ENCODE assay signal across 1 cellular context in the genomic region with DNA sequence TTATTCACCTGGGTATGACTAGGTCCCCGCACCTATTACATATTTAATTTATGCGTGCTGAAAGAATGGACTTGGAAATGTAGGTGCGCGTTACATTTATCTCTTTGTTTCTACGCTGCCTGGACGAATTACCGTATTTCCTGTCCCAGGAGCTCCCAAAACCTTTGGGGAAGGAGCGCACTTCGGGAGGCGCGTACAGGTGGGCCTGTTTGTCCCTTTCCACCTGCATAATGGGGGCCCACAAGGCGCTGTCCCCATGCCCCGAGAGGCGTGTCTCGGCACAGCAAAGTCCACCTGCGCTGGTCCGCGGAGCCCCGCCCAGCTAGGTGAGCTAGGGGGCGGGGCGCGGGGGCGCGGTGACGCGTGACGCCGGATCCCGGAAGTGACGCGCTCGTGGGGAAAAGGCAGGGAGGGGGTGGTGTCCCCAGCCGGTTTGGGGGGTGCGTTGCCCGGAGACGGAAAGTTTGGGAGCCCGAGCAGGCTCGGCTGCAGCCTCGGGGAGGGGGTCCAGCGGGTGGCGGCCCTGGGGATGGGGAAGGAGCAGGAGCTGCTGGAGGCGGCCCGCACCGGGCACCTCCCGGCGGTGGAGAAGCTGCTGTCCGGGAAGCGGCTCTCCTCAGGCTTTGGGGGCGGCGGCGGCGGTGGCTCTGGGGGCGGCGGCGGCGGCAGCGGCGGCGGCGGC.
TF ChIP-seq lines count a peak whose summit lies in the region.

Gene ANKS1A (plus strand): TSS at position 382 of the 682 bp plus-strand sequence. CDS start 148 bp downstream, at position 530.

TF ChIP-seq in GM12878, 131 proteins besides CTCF, POLR2A, EP300 and RAD21 (continued from another document):
- TF ChIP-seq ZBTB40 (IDR thresholded peaks at IDR 0.05; ENCODE audit: borderline replicate concordance) = peak; percentile 76
- TF ChIP-seq PAX5 (IDR thresholded peaks at IDR 0.05; ENCODE audit: borderline replicate concordance, low read depth, low read length) = peak; percentile 98
- TF ChIP-seq, protein P1, sequence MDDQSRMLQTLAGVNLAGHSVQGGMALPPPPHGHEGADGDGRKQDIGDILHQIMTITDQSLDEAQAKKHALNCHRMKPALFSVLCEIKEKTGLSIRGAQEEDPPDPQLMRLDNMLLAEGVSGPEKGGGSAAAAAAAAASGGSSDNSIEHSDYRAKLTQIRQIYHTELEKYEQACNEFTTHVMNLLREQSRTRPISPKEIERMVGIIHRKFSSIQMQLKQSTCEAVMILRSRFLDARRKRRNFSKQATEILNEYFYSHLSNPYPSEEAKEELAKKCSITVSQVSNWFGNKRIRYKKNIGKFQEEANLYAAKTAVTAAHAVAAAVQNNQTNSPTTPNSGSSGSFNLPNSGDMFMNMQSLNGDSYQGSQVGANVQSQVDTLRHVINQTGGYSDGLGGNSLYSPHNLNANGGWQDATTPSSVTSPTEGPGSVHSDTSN (IDR thresholded peaks at IDR 0.05; ENCODE audit: insufficient replicate concordance, low read depth, low read length) = no peak
- TF ChIP-seq FOXM1 (IDR thresholded peaks at IDR 0.05; ENCODE audit: low read depth, low read length) = no peak
- TF ChIP-seq LARP7 (IDR thresholded peaks at IDR 0.05) = peak; percentile 64; the same call in 1 of the 2 replicates
- peak; percentile 35; the same call in 1 of the 2 replicates for TF ChIP-seq NR2F1 (conservative IDR thresholded peaks at IDR 0.05)
- TF ChIP-seq BMI1 (IDR thresholded peaks at IDR 0.05; ENCODE audit: borderline replicate concordance) = peak; percentile 66; the same call in 1 of the 2 replicates
- no peak for TF ChIP-seq CBX5 (IDR thresholded peaks at IDR 0.05; ENCODE audit: low read depth)
- TF ChIP-seq ZNF384 (IDR thresholded peaks at IDR 0.05; ENCODE audit: borderline replicate concordance, low read depth, low read length) = no peak
- no peak for TF ChIP-seq YBX1 (IDR thresholded peaks at IDR 0.05)
- TF ChIP-seq GABPA (IDR thresholded peaks at IDR 0.05; ENCODE audit: low read depth) = peak; percentile 73
- TF ChIP-seq HCFC1 (IDR thresholded peaks at IDR 0.05; ENCODE audit: low read length) = 0 out of 2 replicates have a peak, but pooled peaks have one; percentile 19
- TF ChIP-seq TCF12 (IDR thresholded peaks at IDR 0.05; ENCODE audit: low read depth, low read length) = no peak
- peak; percentile 91 for TF ChIP-seq CREM (IDR thresholded peaks at IDR 0.05; ENCODE audit: low read depth)
- no peak for TF ChIP-seq TAF1 (IDR thresholded peaks at IDR 0.05; ENCODE audit: borderline replicate concordance, low read depth, low read length)
